18 cellular contexts compared by ENCODE assay signal in genomic region chr15:63709365-63709764, GRCh38.
A peak's percentile ranks its signal among the peaks of the same experiment; 100 is the strongest.
DNase-seq lines count a peak whose midpoint lies in the region; ATAC-seq, FAIRE-seq and TF ChIP-seq lines count a peak whose summit lies in the region.
"Had no signal": no experiment of that assay in that cellular context is flagged by ENCODE, and none has a peak within 500 bp of the region (broad histone marks: within the 10 kb centered on the region; RNA-seq: fewer than 3 reads in every experiment).

No MANE protein-coding gene starts in this region.

- intact Hi-C loops in uterus (cut with DNase I; ENCODE audit: low total_unique reads): no loop called here

- H3K27me3 ChIP-seq in CD4-positive, CD25-positive, alpha-beta regulatory T cell (ENCODE audit: control insufficient read depth, insufficient read depth, low read length): no peaks in the 10 kb centered on the region
- no peaks in the 10 kb centered on the region for H3K27me3 ChIP-seq in uterus
- H3K27me3 ChIP-seq: BLaER1 treated with 17β-estradiol and CSF1 and Interleukin-3, amounts not matched to agents 10 nM and 100 nM had no signal

- H3K4me3 Mint-ChIP-seq in CD4-positive, CD25-positive, alpha-beta regulatory T cell: no peak overlapping the region
- H3K4me3 Mint-ChIP-seq: B cell had no signal

- H3K27ac ChIP-seq in CD4-positive, CD25-positive, alpha-beta regulatory T cell (ENCODE audit: insufficient read depth, low read length, poor library complexity, severe bottlenecking): peak overlapping the region; percentile 90
- H3K27ac ChIP-seq in uterus: peak overlapping the region; percentile 49 to 82
- H3K27ac ChIP-seq: BLaER1 treated with 17β-estradiol and CSF1 and Interleukin-3, amounts not matched to agents 10 nM and 100 nM; GM23248; HL-60 had no signal

- H3K4me1 Mint-ChIP-seq in CD4-positive, CD25-positive, alpha-beta regulatory T cell: peaks cover 17 to 35% (median 22%) of the 10 kb centered on the region in 4 donors

- no peaks in the 10 kb centered on the region for H3K27me3 Mint-ChIP-seq in CD4-positive, CD25-positive, alpha-beta regulatory T cell
- H3K27me3 Mint-ChIP-seq: B cell had no signal

- no peak for ATAC-seq in CD4-positive, CD25-positive, alpha-beta regulatory T cell (ENCODE audit: low read depth in 2 of 2)
- peak; percentile 36 for ATAC-seq in left lobe of liver
- ATAC-seq: K562 had no signal

- H3K4me3 ChIP-seq in CD4-positive, CD25-positive, alpha-beta regulatory T cell (ENCODE audit: low read depth, low read length): peak overlapping the region; percentile 34
- no peak overlapping the region for H3K4me3 ChIP-seq in uterus
- H3K4me3 ChIP-seq: BLaER1 treated with 17β-estradiol and CSF1 and Interleukin-3, amounts not matched to agents 10 nM and 100 nM; GM23248; K562 had no signal

- peaks cover 54% of the 10 kb centered on the region for H3K4me1 ChIP-seq in CD4-positive, CD25-positive, alpha-beta regulatory T cell (ENCODE audit: control insufficient read depth, insufficient read depth, low read length, poor library complexity, severe bottlenecking)
- peaks cover 0 to 4% of the 10 kb centered on the region in 2 donors for H3K4me1 ChIP-seq in uterus

- no peaks in the 10 kb centered on the region for H3K9me3 ChIP-seq in CD4-positive, CD25-positive, alpha-beta regulatory T cell (ENCODE audit: control insufficient read depth in 2 of 2, low read length in 2 of 2)
- no peaks in the 10 kb centered on the region for H3K9me3 ChIP-seq in uterus
- H3K9me3 ChIP-seq: BLaER1 treated with 17β-estradiol and CSF1 and Interleukin-3, amounts not matched to agents 10 nM and 100 nM had no signal

- DNase-seq in CD4-positive, CD25-positive, alpha-beta regulatory T cell: no peak
- DNase-seq in GM18507 (ENCODE audit: extremely low spot score, insufficient read length, low read depth) (no peak), left lobe of liver (ENCODE audit: low spot score) (no peak), uterus (no peak), SKM-1 (lab: John Stamatoyannopoulos, UW; ENCODE audit: unreplicated experiment) (no peak), pons (ENCODE audit: low spot score) (no peak)
- DNase-seq in stimulated activated CD4-positive, alpha-beta T cell treated with anti-CD3 and anti-CD28 coated beads, Interleukin-2, amount 100 ng/mL, for 48 hours: no peak
- DNase-seq: 8988T, Calu3, DMS79 treated with DMSO at 0.1 percent for 48 hours, GF-D8, GM23248, HCEC 1CT, IMR-90 had no signal

- no peak for TF ChIP-seq POLR2A in uterus (IDR thresholded peaks at IDR 0.05)

- peaks cover 30% of the 10 kb centered on the region for H3K36me3 ChIP-seq in CD4-positive, CD25-positive, alpha-beta regulatory T cell (ENCODE audit: control insufficient read depth, insufficient read depth, low read length)
- no peaks in the 10 kb centered on the region for H3K36me3 ChIP-seq in uterus

- FAIRE-seq in GM18507 (lab: Jason Lieb, UNC): peak; percentile 39

- H3K27ac Mint-ChIP-seq in CD4-positive, CD25-positive, alpha-beta regulatory T cell: no peak overlapping the region
- H3K27ac Mint-ChIP-seq: B cell had no signal

- TF ChIP-seq CTCF in uterus (IDR thresholded peaks at IDR 0.05): no peak

- H3K9me3 Mint-ChIP-seq in CD4-positive, CD25-positive, alpha-beta regulatory T cell: no peaks in the 10 kb centered on the region

- peaks cover 19% of the 10 kb centered on the region for H3K36me3 Mint-ChIP-seq in CD4-positive, CD25-positive, alpha-beta regulatory T cell
